Comparison of ENCODE assay signal across 17 cellular contexts in the genomic region with DNA sequence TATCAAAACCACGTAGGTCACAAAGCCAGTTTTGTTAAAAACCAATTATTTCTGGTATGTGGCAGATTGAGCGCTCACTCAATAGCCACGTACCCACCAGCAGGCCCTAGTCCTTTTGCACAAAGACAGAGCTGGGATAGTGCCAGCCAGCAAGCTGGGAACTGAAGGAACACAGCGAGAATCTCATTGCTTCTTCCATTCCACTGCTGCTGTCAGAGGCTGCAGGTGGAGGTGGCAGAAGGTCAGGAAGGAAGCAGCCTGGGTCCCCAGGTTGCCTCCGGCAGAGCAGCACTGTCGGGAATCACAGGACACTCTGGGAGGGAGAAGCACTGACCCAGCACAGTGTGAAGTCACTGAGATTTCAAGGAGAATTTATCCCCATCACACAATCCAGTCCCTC.
"Had no signal": no experiment of that assay in that cellular context is flagged by ENCODE, and none has a peak within 500 bp of the region (broad histone marks: within the 10 kb centered on the region; RNA-seq: fewer than 3 reads in every experiment).

No MANE protein-coding gene starts in this region.

- H3K9me3 ChIP-seq: esophagus squamous epithelium, gastrocnemius medialis, left lung, lower lobe of right lung had no signal

- H3K27me3 ChIP-seq: gastrocnemius medialis had no signal

- H3K27ac ChIP-seq: coronary artery, esophagus squamous epithelium, gastrocnemius medialis, heart right ventricle, left lung, lower lobe of right lung had no signal

- DNase-seq: dermis blood vessel endothelial cell; effector memory CD4-positive, alpha-beta T cell; esophagus squamous epithelium; foreskin fibroblast; foreskin melanocyte; gastrocnemius medialis; glutamatergic neuron; head of caudate nucleus; heart right ventricle; hippocampal formation; left cardiac atrium; left lung; left ventricle myocardium superior; lower lobe of right lung; mesendoderm; midbrain had no signal

- H3K36me3 ChIP-seq: esophagus squamous epithelium, gastrocnemius medialis, heart right ventricle, left lung, lower lobe of right lung had no signal

- H3K4me1 ChIP-seq: esophagus squamous epithelium, gastrocnemius medialis, heart right ventricle, left lung, lower lobe of right lung had no signal

- H3K4me3 ChIP-seq: coronary artery, esophagus squamous epithelium, gastrocnemius medialis, heart right ventricle, left lung, lower lobe of right lung had no signal
